21 cellular contexts compared by ENCODE assay signal in the genomic region with DNA sequence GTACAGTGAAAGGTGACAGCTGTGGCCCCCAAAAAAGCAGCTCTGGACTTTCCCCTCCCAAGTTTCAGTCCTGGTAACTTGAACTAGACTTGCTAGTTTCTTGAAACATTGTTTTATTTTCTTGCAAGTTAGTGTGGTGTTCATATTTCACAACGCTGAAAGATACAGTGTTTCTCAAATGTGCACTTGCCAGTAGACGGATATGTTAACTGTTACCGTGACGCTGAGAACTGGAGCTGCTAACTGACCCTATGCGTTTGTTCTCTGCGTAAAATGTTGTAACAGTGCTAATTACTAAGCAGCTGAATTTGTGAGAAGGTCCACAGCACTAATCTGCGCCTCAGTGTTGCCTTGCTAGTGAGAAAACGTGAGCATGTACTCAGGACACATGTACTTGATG.
DNase-seq lines count a peak whose midpoint lies in the region; ATAC-seq, FAIRE-seq and TF ChIP-seq lines count a peak whose summit lies in the region.
"Had no signal": no experiment of that assay in that cellular context is flagged by ENCODE, and none has a peak within 500 bp of the region (broad histone marks: within the 10 kb centered on the region; RNA-seq: fewer than 3 reads in every experiment).

No MANE protein-coding gene starts in this region.

- peaks cover 0 to 35% (median 19%) of the 10 kb centered on the region in 4 experiments; a peak in 6 of 7 replicates for H3K4me1 ChIP-seq in H1 (replicated peaks in 1 of 4; ENCODE audit: control insufficient read depth in 3 of 4, insufficient read depth in 4 of 4, low read length in 3 of 4)
- H3K4me1 ChIP-seq in trophoblast cell (ENCODE audit: control insufficient read depth in 1 of 2, insufficient read depth in 2 of 2, low read length in 2 of 2) = no peaks in the 10 kb centered on the region

- H3K36me3 ChIP-seq in H1 (ENCODE audit: control insufficient read depth in 2 of 4, insufficient read depth in 4 of 4, low read length in 3 of 4) = no peaks in the 10 kb centered on the region
- H3K36me3 ChIP-seq in trophoblast cell (ENCODE audit: control insufficient read depth in 1 of 2, insufficient read depth in 2 of 2, low read length in 2 of 2) = no peaks in the 10 kb centered on the region

- DNase-seq in NCI-H2107 treated with DMSO at 0.1 percent for 48 hours (lab: John Stamatoyannopoulos, UW; ENCODE audit: unreplicated experiment) (peak; percentile 85), NCI-H2107 (lab: John Stamatoyannopoulos, UW) (no peak), NCI-H345 (lab: John Stamatoyannopoulos, UW) (peak; percentile 56), H1 (ENCODE audit: low read depth in 1 of 2, low spot score in 2 of 2) (no peak), trophoblast cell (no peak), left colon (no peak), islet precursor cell (no peak), NCI-H524 treated with DMSO at 0.1 percent for 48 hours (lab: John Stamatoyannopoulos, UW) (no peak)
- DNase-seq: 8988T; activated naive CD4-positive, alpha-beta T cell treated with anti-CD3 and anti-CD28 coated beads, Interleukin-2, amount 50 U/mL, for 16 hours; CD8-positive, alpha-beta T cell; dermis blood vessel endothelial cell; GF-D8; head of caudate nucleus; mesenchymal stem cell; NCI-H524; occipital lobe; stimulated activated CD4-positive, alpha-beta T cell treated with anti-CD3 and anti-CD28 coated beads, Interleukin-1b, Interleukin-23, amount 100 ng/mL, for 48 hours; T1000 had no signal

- H3K18ac ChIP-seq in H1 (ENCODE audit: extremely low read depth, low read length) = peak overlapping the region; percentile 86
- H3K18ac ChIP-seq in trophoblast cell (ENCODE audit: low read length) = no peak overlapping the region

- H2AK5ac ChIP-seq in H1 (ENCODE audit: low read depth, low read length) (peak overlapping the region; percentile 90; the same call in 1 of the 2 replicates), trophoblast cell (ENCODE audit: low read length) (no peak overlapping the region)

- H3K14ac ChIP-seq in H1 (ENCODE audit: insufficient read length) = no peak overlapping the region
- no peak overlapping the region for H3K14ac ChIP-seq in trophoblast cell (ENCODE audit: low read length)

- H3K56ac ChIP-seq in H1 (replicated peaks; ENCODE audit: insufficient read length, low read depth, low read length) = no peak overlapping the region

- H4K91ac ChIP-seq in H1 (replicated peaks; ENCODE audit: insufficient read length, low read length) (peak overlapping the region; percentile 99), trophoblast cell (ENCODE audit: low read depth, low read length) (no peak overlapping the region)

- no peak for TF ChIP-seq CTCF in H1 (IDR thresholded peaks at IDR 0.05; ENCODE audit: control extremely low read depth in 1 of 3, insufficient read depth in 1 of 3, low read depth in 1 of 3, low read length in 3 of 3)

- H3K9me3 ChIP-seq in H1 (ENCODE audit: insufficient read depth in 2 of 2, low read depth in 1 of 2, low read length in 1 of 2) (no peaks in the 10 kb centered on the region), trophoblast cell (ENCODE audit: insufficient read depth, low read depth, low read length) (peaks cover 2% of the 10 kb centered on the region)

- H2BK5ac ChIP-seq in H1 (ENCODE audit: low read depth, low read length) (peak overlapping the region; percentile 94; the same call in 1 of the 2 replicates), trophoblast cell (ENCODE audit: low read depth, low read length, poor library complexity) (no peak overlapping the region)

- H3K4ac ChIP-seq in H1 (replicated peaks; ENCODE audit: insufficient read length, low read depth, low read length) = peak overlapping the region; percentile 3
- H3K4ac ChIP-seq in trophoblast cell (ENCODE audit: low read depth, low read length) = no peak overlapping the region

- no peak for TF ChIP-seq POLR2A in H1 (IDR thresholded peaks at IDR 0.05; ENCODE audit: control extremely low read depth in 1 of 2, low read depth in 2 of 2, low read length in 2 of 2)

- H4K8ac ChIP-seq in H1 (ENCODE audit: extremely low read depth, insufficient read depth, low read length) = no peak overlapping the region
- H4K8ac ChIP-seq in trophoblast cell (ENCODE audit: low read depth, low read length) = no peak overlapping the region

- H3K9ac ChIP-seq in H1 (replicated peaks in 1 of 4; ENCODE audit: extremely low read depth in 1 of 4, low read depth in 3 of 4, low read length in 3 of 4) (no peak overlapping the region; a peak in 1 of 7 replicates), trophoblast cell (ENCODE audit: low read length) (no peak overlapping the region)
- H3K9ac ChIP-seq: KMS-11 had no signal

- intact Hi-C loops in left colon (cut with DNase I, micrococcal nuclease) = loop anchor here in 1 of 2 donors (10.0 kb wide), 1 partner anchor 1054 kb away; no protein-coding TSS in a partner anchor

- ATAC-seq in left colon = no peak
- ATAC-seq: CD8-positive, alpha-beta T cell; left lobe of liver had no signal

- peak overlapping the region; percentile 86 for H2BK12ac ChIP-seq in H1 (ENCODE audit: low read depth, low read length)
- H2BK12ac ChIP-seq in trophoblast cell (ENCODE audit: low read length) = no peak overlapping the region

- peak overlapping the region; percentile 53; the same call in 1 of the 2 replicates for H3K27ac ChIP-seq in H1 (ENCODE audit: low read depth, low read length)
- H3K27ac ChIP-seq in trophoblast cell (ENCODE audit: low read depth, low read length) = no peak overlapping the region
- H3K27ac ChIP-seq: KMS-11 had no signal

- no peaks in the 10 kb centered on the region for H3K23me2 ChIP-seq in H1 (ENCODE audit: low read depth, low read length)

- H4K12ac ChIP-seq in trophoblast cell (ENCODE audit: low read depth, low read length) = no peak overlapping the region

- H2BK20ac ChIP-seq in H1 (ENCODE audit: low read length) = peak overlapping the region; percentile 99

- FAIRE-seq in H1 (lab: Jason Lieb, UNC) = peak; percentile 42

- H3K4me2 ChIP-seq in H1 (ENCODE audit: insufficient read depth in 1 of 2, low read depth in 2 of 2, low read length in 2 of 2) = peak overlapping the region in 1 of 2 experiments; percentile 6; a peak in 2 of 4 replicates
- H3K4me2 ChIP-seq in trophoblast cell (ENCODE audit: low read length) = no peak overlapping the region
- H3K4me2 ChIP-seq: KMS-11 had no signal

- H3K79me2 ChIP-seq in H1 (ENCODE audit: control insufficient read depth in 1 of 2, insufficient read depth in 2 of 2, low read length in 2 of 2) = no peaks in the 10 kb centered on the region
- no peaks in the 10 kb centered on the region for H3K79me2 ChIP-seq in trophoblast cell (ENCODE audit: control insufficient read depth, insufficient read depth, low read length, poor library complexity)

- H2BK120ac ChIP-seq in H1 (replicated peaks; ENCODE audit: low read depth, low read length) = peak overlapping the region; percentile 90
- no peak overlapping the region for H2BK120ac ChIP-seq in trophoblast cell (ENCODE audit: insufficient read depth, low read length, poor library complexity)

- H3K79me1 ChIP-seq in H1 (ENCODE audit: low read depth, low read length) (no peaks in the 10 kb centered on the region), trophoblast cell (ENCODE audit: low read length) (no peaks in the 10 kb centered on the region)

- no peaks in the 10 kb centered on the region for H4K20me1 ChIP-seq in H1 (replicated peaks in 1 of 2; ENCODE audit: control insufficient read depth in 1 of 2, insufficient read depth in 2 of 2, low read length in 2 of 2)

- H2AFZ ChIP-seq in H1 (ENCODE audit: low read length) (no peak overlapping the region), trophoblast cell (ENCODE audit: insufficient read depth, low read length, poor library complexity) (no peak overlapping the region)

- 81% methylated on average over 8 of the region's 8 CpGs; no CpG with 5 or more reads in 1 of the 2 experiments for WGBS in H1 (ENCODE audit: extremely low coverage in 1 of 2, insufficient coverage in 1 of 2, insufficient read length in 1 of 2, insufficient replicate concordance in 2 of 2, low coverage in 1 of 2, low lambda C conversion rate in 2 of 2, missing lambda C conversion rate in 1 of 2), 2 experiments
- WGBS in trophoblast cell (ENCODE audit: extremely low coverage, insufficient coverage, insufficient read length) = no CpG with 5 or more reads among the region's 8 CpGs

- no peak for TF ChIP-seq RAD21 in H1 (IDR thresholded peaks at IDR 0.05 in 1 of 2, conservative IDR thresholded peaks at IDR 0.05 in 1 of 2; ENCODE audit: low read depth in 2 of 2, low read length in 2 of 2)

- H3K23ac ChIP-seq in H1 (ENCODE audit: insufficient read length) = no peak overlapping the region
- peak overlapping the region; percentile 3 for H3K23ac ChIP-seq in trophoblast cell (ENCODE audit: low read length)

- no peak overlapping the region for H3K4me3 ChIP-seq in H1 (ENCODE audit: extremely low read depth in 1 of 4, insufficient read depth in 2 of 4, low read depth in 3 of 4, low read length in 4 of 4)
- no peak overlapping the region for H3K4me3 ChIP-seq in trophoblast cell (ENCODE audit: low read depth, low read length)

- POLR2A ChIA-PET in H1 (lab: Charles Lee; ENCODE audit: partially characterized antibody) = interaction anchor here (0.6 to 1.5 kb wide), 2 partner anchors 18 to 66 kb away, joined by 3 to 4 read pairs; no protein-coding TSS in a partner anchor

- TF ChIP-seq EP300 in H1 (IDR thresholded peaks at IDR 0.05; ENCODE audit: borderline replicate concordance in 1 of 2, low read depth in 2 of 2, low read length in 2 of 2) = no peak

- no peak overlapping the region for H2BK15ac ChIP-seq in H1 (ENCODE audit: low read length)

- CTCF ChIA-PET in H1 (lab: Charles Lee; ENCODE audit: partially characterized antibody) = interaction anchor here (1.0 to 5.0 kb wide), 3 partner anchors 7 to 451 kb away, joined by 3 to 16 read pairs (median 3); no protein-coding TSS in a partner anchor

- H3K27me3 ChIP-seq in H1 (replicated peaks in 1 of 4; ENCODE audit: control insufficient read depth in 3 of 4, extremely low read depth in 1 of 4, insufficient read depth in 3 of 4, low read length in 3 of 4) (no peaks in the 10 kb centered on the region), trophoblast cell (ENCODE audit: insufficient read depth, low read length) (no peaks in the 10 kb centered on the region)

- H4K5ac ChIP-seq in H1 (ENCODE audit: insufficient read length, low read depth, low read length) = peak overlapping the region; percentile 68

Comparison
In these comparisons a context has a peak if more than half of its experiments do, and no peak if none do; other contexts are left out.
1. DNase-seq: peak in NCI-H2107 treated with DMSO at 0.1 percent for 48 hours (single experiment) and NCI-H345 (single experiment); none in NCI-H2107 (single experiment), H1 (0 of 2), trophoblast cell (0 of 2), left colon (0 of 2), islet precursor cell (single experiment) and NCI-H524 treated with DMSO at 0.1 percent for 48 hours (single experiment).